19 cellular contexts compared by ENCODE assay signal in genomic region chr20:50728486-50728980, GRCh38. TPM values are rescaled to one million over a fixed set of nuclear protein-coding genes. Genes with fewer than 3 reads are reported as not detected.
DNase-seq lines count a peak whose midpoint lies in the region; ATAC-seq, FAIRE-seq and TF ChIP-seq lines count a peak whose summit lies in the region.
"Had no signal": no experiment of that assay in that cellular context is flagged by ENCODE, and none has a peak within 500 bp of the region (broad histone marks: within the 10 kb centered on the region; RNA-seq: fewer than 3 reads in every experiment).

No MANE protein-coding gene starts in this region.

- CTCF ChIA-PET in CD4-positive, alpha-beta T cell (lab: Charles Lee): interaction anchor here (1.2 to 2.1 kb wide), 2 partner anchors 21 to 66 kb away, joined by 5 to 6 read pairs; partner anchors contain the start of gene BCAS4
- CTCF ChIA-PET in RWPE1 (lab: Yijun Ruan, JAX): interaction anchor here (0.5 to 1.2 kb wide), 2 partner anchors 17 to 22 kb away, joined by 3 to 8 read pairs; no protein-coding TSS in a partner anchor
- CTCF ChIA-PET in activated CD4-positive, alpha-beta memory T cell treated with anti-CD3 and anti-CD28 coated beads, Interleukin-2, amount 10 ng/mL, durations not matched to agents 7 days and 5 days (lab: Charles Lee): interaction anchor here (2.1 kb wide), 1 partner anchor 21 kb away, joined by 8 read pairs; no protein-coding TSS in a partner anchor

- FAIRE-seq in GM19239 (lab: Jason Lieb, UNC): no peak
- FAIRE-seq: endometrium had no signal

- no peak overlapping the region for H3K27ac ChIP-seq in CD4-positive, alpha-beta T cell (ENCODE audit: low read depth, low read length)
- H3K27ac ChIP-seq in RWPE1: peak overlapping the region; percentile 70
- H3K27ac ChIP-seq in epithelial cell of prostate: peak overlapping the region; percentile 100

- H3K27ac Mint-ChIP-seq in CD4-positive, alpha-beta T cell: no peak overlapping the region
- H3K27ac Mint-ChIP-seq in neural crest cell (ENCODE audit: unreplicated experiment): no peak overlapping the region
- H3K27ac Mint-ChIP-seq in activated CD4-positive, alpha-beta memory T cell treated with anti-CD3 and anti-CD28 coated beads, Interleukin-2, amount 10 ng/mL, durations not matched to agents 7 days and 5 days: no peak overlapping the region
- H3K27ac Mint-ChIP-seq: activated CD4-positive, alpha-beta T cell treated with anti-CD3 and anti-CD28 coated beads, Interleukin-2, amount 10 ng/mL, durations not matched to agents 24 days and 14 days; progenitor cell of endocrine pancreas had no signal

- TF ChIP-seq CTCF in CD4-positive, alpha-beta T cell (IDR thresholded peaks at IDR 0.05): no peak
- TF ChIP-seq CTCF in RWPE1 (conservative IDR thresholded peaks at IDR 0.05; ENCODE audit: low read depth): no peak
- TF ChIP-seq CTCF in neural crest cell (conservative IDR thresholded peaks at IDR 0.05): no peak

- H3K4me3 Mint-ChIP-seq in CD4-positive, alpha-beta T cell: peak overlapping the region; percentile 56
- peak overlapping the region; percentile 94 for H3K4me3 Mint-ChIP-seq in neural crest cell
- H3K4me3 Mint-ChIP-seq in activated CD4-positive, alpha-beta memory T cell treated with anti-CD3 and anti-CD28 coated beads, Interleukin-2, amount 10 ng/mL, durations not matched to agents 7 days and 5 days: no peak overlapping the region
- H3K4me3 Mint-ChIP-seq: activated CD4-positive, alpha-beta T cell treated with anti-CD3 and anti-CD28 coated beads, Interleukin-2, amount 10 ng/mL, durations not matched to agents 24 days and 14 days had no signal

- intact Hi-C loops in CD4-positive, alpha-beta T cell (cut with DNase I, micrococcal nuclease): loop anchor here in 1 of 2 experiments (2.0 kb wide), 1 partner anchor 218 kb away; the partner anchor contains the start of gene PTPN1

- no peaks in the 10 kb centered on the region for H3K27me3 ChIP-seq in CD4-positive, alpha-beta T cell (ENCODE audit: control insufficient read depth, insufficient read depth, low read length)
- H3K27me3 ChIP-seq: gastroesophageal sphincter had no signal

- no peak for ATAC-seq in CD4-positive, alpha-beta T cell (ENCODE audit: poor library complexity)
- ATAC-seq: activated naive CD4-positive, alpha-beta T cell treated with anti-CD3 and anti-CD28 coated beads, Interleukin-2, amount 50 U/mL, for 72 hours; gastroesophageal sphincter had no signal

- POLR2A ChIA-PET in CD4-positive, alpha-beta T cell (lab: Charles Lee): interaction anchor here (1.2 kb wide), 1 partner anchor 11 kb away, joined by 3 read pairs; no protein-coding TSS in a partner anchor
- POLR2A ChIA-PET in RWPE1 (lab: Yijun Ruan, JAX; ENCODE audit: low non-redundant PET): interaction anchor here (0.5 kb wide), 1 partner anchor 56 kb away, joined by 3 read pairs; no protein-coding TSS in a partner anchor
- POLR2A ChIA-PET in activated CD4-positive, alpha-beta memory T cell treated with anti-CD3 and anti-CD28 coated beads, Interleukin-2, amount 10 ng/mL, durations not matched to agents 7 days and 5 days (lab: Charles Lee): interaction anchor here (1.1 kb wide), 1 partner anchor 230 kb away, joined by 3 read pairs; the partner anchor contains the start of genes DPM1 and MOCS3

- no peaks in the 10 kb centered on the region for H3K9me3 Mint-ChIP-seq in CD4-positive, alpha-beta T cell
- no peaks in the 10 kb centered on the region for H3K9me3 Mint-ChIP-seq in neural crest cell
- no peaks in the 10 kb centered on the region for H3K9me3 Mint-ChIP-seq in activated CD4-positive, alpha-beta memory T cell treated with anti-CD3 and anti-CD28 coated beads, Interleukin-2, amount 10 ng/mL, durations not matched to agents 7 days and 5 days
- H3K9me3 Mint-ChIP-seq: activated CD4-positive, alpha-beta T cell treated with anti-CD3 and anti-CD28 coated beads, Interleukin-2, amount 10 ng/mL, durations not matched to agents 24 days and 14 days; activated naive CD4-positive, alpha-beta T cell treated with anti-CD3 and anti-CD28 coated beads, Interleukin-2, amount 50 U/mL, for 72 hours had no signal

- H3K36me3 Mint-ChIP-seq in CD4-positive, alpha-beta T cell (ENCODE audit: low read depth): peaks cover 7% of the 10 kb centered on the region
- H3K36me3 Mint-ChIP-seq in neural crest cell (ENCODE audit: low read depth): no peaks in the 10 kb centered on the region
- no peaks in the 10 kb centered on the region for H3K36me3 Mint-ChIP-seq in activated CD4-positive, alpha-beta memory T cell treated with anti-CD3 and anti-CD28 coated beads, Interleukin-2, amount 10 ng/mL, durations not matched to agents 7 days and 5 days (ENCODE audit: low read depth)
- H3K36me3 Mint-ChIP-seq: activated naive CD4-positive, alpha-beta T cell treated with anti-CD3 and anti-CD28 coated beads, Interleukin-2, amount 50 U/mL, for 72 hours had no signal

- no peaks in the 10 kb centered on the region for H3K9me3 ChIP-seq in CD4-positive, alpha-beta T cell (ENCODE audit: control insufficient read depth, low read length)
- H3K9me3 ChIP-seq: gastroesophageal sphincter had no signal

- no peak for DNase-seq in CD4-positive, alpha-beta T cell
- DNase-seq in RWPE1 (ENCODE audit: low spot score): no peak
- no peak for DNase-seq in epithelial cell of prostate (ENCODE audit: low read depth, low spot score)
- DNase-seq in neural crest cell (ENCODE audit: low read depth, low spot score): no peak
- DNase-seq in AG08396 (ENCODE audit: low spot score): no peak
- DNase-seq in GM19239 (ENCODE audit: insufficient read length, low spot score): no peak
- no peak for DNase-seq in NCI-H2107 treated with DMSO at 0.1 percent for 48 hours (lab: John Stamatoyannopoulos, UW; ENCODE audit: unreplicated experiment)
- DNase-seq in activated CD4-positive, alpha-beta memory T cell treated with anti-CD3 and anti-CD28 coated beads, Interleukin-2, amount 10 ng/mL, durations not matched to agents 7 days and 5 days: no peak
- DNase-seq: activated CD4-positive, alpha-beta T cell treated with anti-CD3 and anti-CD28 coated beads, Interleukin-2, amount 10 ng/mL, durations not matched to agents 24 days and 14 days; activated T-cell treated with anti-CD3 and anti-CD28 coated beads, Interleukin-2, amount 50 U/mL, for 1 hour; central memory CD4-positive, alpha-beta T cell; MM.1S; NCI-H2081; NCI-H748 treated with DMSO at 0.1 percent for 48 hours had no signal

- peaks cover 21% of the 10 kb centered on the region for H3K4me1 Mint-ChIP-seq in CD4-positive, alpha-beta T cell (ENCODE audit: low read depth)
- peaks cover 21% of the 10 kb centered on the region for H3K4me1 Mint-ChIP-seq in neural crest cell
- peaks cover 23% of the 10 kb centered on the region for H3K4me1 Mint-ChIP-seq in activated CD4-positive, alpha-beta memory T cell treated with anti-CD3 and anti-CD28 coated beads, Interleukin-2, amount 10 ng/mL, durations not matched to agents 7 days and 5 days

- H3K27me3 Mint-ChIP-seq in CD4-positive, alpha-beta T cell: no peaks in the 10 kb centered on the region
- no peaks in the 10 kb centered on the region for H3K27me3 Mint-ChIP-seq in neural crest cell (ENCODE audit: low read depth)
- no peaks in the 10 kb centered on the region for H3K27me3 Mint-ChIP-seq in activated CD4-positive, alpha-beta memory T cell treated with anti-CD3 and anti-CD28 coated beads, Interleukin-2, amount 10 ng/mL, durations not matched to agents 7 days and 5 days
- H3K27me3 Mint-ChIP-seq: activated CD4-positive, alpha-beta T cell treated with anti-CD3 and anti-CD28 coated beads, Interleukin-2, amount 10 ng/mL, durations not matched to agents 24 days and 14 days; progenitor cell of endocrine pancreas had no signal

RNA-seq across cellular contexts. Expression of gene PARD6B, which starts 2.8 kb away (rescaled TPM):
- total RNA-seq in CD4-positive, alpha-beta T cell: 1 to 10 TPM; 5.6 to 8.2 TPM
- total RNA-seq in neural crest cell: 9.5 and 9.8 TPM in 2 replicates
- 1 to 10 TPM; 4.3 to 6.2 TPM for total RNA-seq in activated CD4-positive, alpha-beta memory T cell treated with anti-CD3 and anti-CD28 coated beads, Interleukin-2, amount 10 ng/mL, durations not matched to agents 7 days and 5 days

RNA-seq across cellular contexts. Expression of gene RIPOR3, which starts 37.2 kb away (rescaled TPM):
- not detected for total RNA-seq in CD4-positive, alpha-beta T cell
- total RNA-seq in neural crest cell: 0.43 and 0.44 TPM in 2 replicates
- total RNA-seq in activated CD4-positive, alpha-beta memory T cell treated with anti-CD3 and anti-CD28 coated beads, Interleukin-2, amount 10 ng/mL, durations not matched to agents 7 days and 5 days: not detected
- total RNA-seq: activated CD4-positive, alpha-beta T cell treated with anti-CD3 and anti-CD28 coated beads, Interleukin-2, amount 10 ng/mL, durations not matched to agents 24 days and 14 days; T-helper 2 cell treated with Interferon-gamma antibody and Interleukin-4, amounts not matched to agents 100 ng/mL and 5 ng/mL, for 36 hours had no signal
